ENCODE assay signal across 15 cellular contexts in the genomic region with DNA sequence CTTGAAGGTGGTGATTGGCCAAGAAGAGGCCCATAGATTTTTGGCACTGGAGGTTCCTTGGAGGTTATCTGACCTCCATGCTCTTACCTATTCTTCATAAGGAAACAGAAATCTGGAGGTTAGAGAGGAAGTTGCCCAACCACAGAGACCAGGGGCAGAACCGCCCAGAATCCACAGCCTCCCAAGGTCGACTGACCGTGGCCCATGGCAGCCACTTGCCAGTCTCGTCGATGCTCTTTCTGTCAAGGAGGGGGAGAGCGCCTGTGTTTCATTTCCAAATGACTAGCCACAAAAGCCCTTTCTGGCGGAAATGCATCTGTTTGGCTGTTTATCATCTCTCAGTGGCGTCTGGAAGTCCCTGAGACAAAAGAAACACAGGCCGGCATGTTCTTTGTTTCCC. TPM values are rescaled to one million over a fixed set of nuclear protein-coding genes. Genes with fewer than 3 reads are reported as not detected.
DNase-seq lines count a peak whose midpoint lies in the region; ATAC-seq, FAIRE-seq and TF ChIP-seq lines count a peak whose summit lies in the region.
"Had no signal": no experiment of that assay in that cellular context is flagged by ENCODE, and none has a peak within 500 bp of the region (broad histone marks: within the 10 kb centered on the region; RNA-seq: fewer than 3 reads in every experiment).

No MANE protein-coding gene starts in this region.

- no peaks in the 10 kb centered on the region for H3K79me2 ChIP-seq in MM.1S (ENCODE audit: low read length)

- peak; percentile 61 for DNase-seq in GM12892 (ENCODE audit: insufficient read length)
- peak; percentile 32 for DNase-seq in MM.1S
- DNase-seq in myocyte (ENCODE audit: low read depth) = peak; percentile 41
- DNase-seq in NCI-H524 treated with DMSO at 0.1 percent for 48 hours (lab: John Stamatoyannopoulos, UW) = no peak
- no peak for DNase-seq in stimulated activated CD8-positive, alpha-beta memory T cell treated with anti-CD3 and anti-CD28 coated beads, Interleukin-4, amount 100 ng/mL, for 48 hours
- no peak for DNase-seq in GM13976 (ENCODE audit: low spot score)
- DNase-seq: central memory CD4-positive, alpha-beta T cell; HCEC 1CT; islet precursor cell; NCI-H2029 treated with DMSO at 0.1 percent for 48 hours; ovary; Peyer's patch had no signal

- H3K9ac ChIP-seq in MM.1S (ENCODE audit: low read length) = no peak overlapping the region

- ATAC-seq in GM19463 (IDR thresholded peaks at IDR 0.05; ENCODE audit: unreplicated experiment) (peak; percentile 48), GM21528 (IDR thresholded peaks at IDR 0.05; ENCODE audit: low FRiP score, unreplicated experiment) (no peak)

- H3F3A ChIP-seq in MM.1S (ENCODE audit: insufficient read depth, low read length) = no peaks in the 10 kb centered on the region

- TF ChIP-seq POLR2A in GM12892 (IDR thresholded peaks at IDR 0.05; ENCODE audit: low read depth, low read length) = no peak

- TF ChIP-seq CTCF in MM.1S (IDR thresholded peaks at IDR 0.05; ENCODE audit: low read length) (no peak), GM13976 (IDR thresholded peaks at IDR 0.05; ENCODE audit: borderline replicate concordance, control extremely low read depth, extremely low read depth, insufficient read depth, missing control alignments) (no peak)

- H4K20me1 ChIP-seq in MM.1S (ENCODE audit: insufficient read depth, low read length) = no peaks in the 10 kb centered on the region

- no peak overlapping the region for H3K4me2 ChIP-seq in MM.1S (ENCODE audit: low read depth, low read length)

- no peaks in the 10 kb centered on the region for H3K9me2 ChIP-seq in MM.1S (replicated peaks; ENCODE audit: insufficient read depth, low read length)

- no peak overlapping the region for H3K27ac ChIP-seq in MM.1S (ENCODE audit: low read length)
- H3K27ac ChIP-seq: ovary, Peyer's patch, VCaP had no signal

- peaks cover 3% of the 10 kb centered on the region; the same call in 1 of the 2 replicates for H3K4me1 ChIP-seq in MM.1S (ENCODE audit: low read length)

- no peaks in the 10 kb centered on the region for H3K9me3 ChIP-seq in MM.1S (replicated peaks; ENCODE audit: insufficient read depth, low read length)
- H3K9me3 ChIP-seq: ovary, Peyer's patch had no signal

- in situ Hi-C loops in GM13976 (cut with MboI; ENCODE audit: low sequenced_read_pairs, unreplicated experiment) = loop anchor here (25.0 kb wide), 1 partner anchor 702 kb away; the partner anchor contains the start of gene CCDC201

- no peaks in the 10 kb centered on the region for H3K27me3 ChIP-seq in MM.1S (replicated peaks; ENCODE audit: insufficient read depth, low read length)
- H3K27me3 ChIP-seq: ovary had no signal

- H2AFZ ChIP-seq in MM.1S (ENCODE audit: low read length) = no peak overlapping the region

- no peaks in the 10 kb centered on the region for H3K36me3 ChIP-seq in MM.1S (replicated peaks; ENCODE audit: insufficient read depth, low read length)
- H3K36me3 ChIP-seq: ovary, Peyer's patch had no signal

- no peak overlapping the region for H3K4me3 ChIP-seq in MM.1S (ENCODE audit: low read length)
- H3K4me3 ChIP-seq: ovary had no signal

- no peak for FAIRE-seq in GM12892 (lab: Jason Lieb, UNC)

RNA-seq across cellular contexts. Expression of gene RAMP3, which starts 2.8 kb away (rescaled TPM):
- polyA plus RNA-seq in GM12892 (2012; ENCODE audit: missing spikeins) = 0.78 TPM
- not detected in 2 replicates for total RNA-seq in myocyte
- not detected for polyA plus RNA-seq in myocyte (2012)

RNA-seq across cellular contexts. Expression of gene TBRG4, which starts 48.9 kb away (rescaled TPM):
- polyA plus RNA-seq in GM12892 (2012; ENCODE audit: missing spikeins) = 69.9 TPM
- total RNA-seq in myocyte = 98.0 and 107 TPM in 2 replicates
- polyA plus RNA-seq in myocyte (2012) = 74.4 TPM

Comparison
In these comparisons a context has a peak if more than half of its experiments do, and no peak if none do; other contexts are left out.
1. DNase-seq: peak in GM12892 (single experiment), MM.1S (single experiment) and myocyte (single experiment); none in NCI-H524 treated with DMSO at 0.1 percent for 48 hours (single experiment), stimulated activated CD8-positive, alpha-beta memory T cell treated with anti-CD3 and anti-CD28 coated beads, Interleukin-4, amount 100 ng/mL, for 48 hours (single experiment) and GM13976 (single experiment).